ENCODE assay signal across 1 cellular context in genomic region chr6:1311400-1312192, GRCh38.
TF ChIP-seq lines count a peak whose summit lies in the region.

A gene with protein sequence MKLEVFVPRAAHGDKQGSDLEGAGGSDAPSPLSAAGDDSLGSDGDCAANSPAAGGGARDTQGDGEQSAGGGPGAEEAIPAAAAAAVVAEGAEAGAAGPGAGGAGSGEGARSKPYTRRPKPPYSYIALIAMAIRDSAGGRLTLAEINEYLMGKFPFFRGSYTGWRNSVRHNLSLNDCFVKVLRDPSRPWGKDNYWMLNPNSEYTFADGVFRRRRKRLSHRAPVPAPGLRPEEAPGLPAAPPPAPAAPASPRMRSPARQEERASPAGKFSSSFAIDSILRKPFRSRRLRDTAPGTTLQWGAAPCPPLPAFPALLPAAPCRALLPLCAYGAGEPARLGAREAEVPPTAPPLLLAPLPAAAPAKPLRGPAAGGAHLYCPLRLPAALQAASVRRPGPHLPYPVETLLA (plus strand): TSS chr6:1312098. CDS start chr6:1312705, 607 bp downstream.

TF ChIP-seq in HepG2, 621 proteins besides CTCF, POLR2A, EP300 and RAD21 (continued from another document and continues in another):
- peak; percentile 49; the same call in 1 of the 2 replicates for TF ChIP-seq PHF20 (CRISPR knock-in tag; IDR thresholded peaks at IDR 0.05)
- TF ChIP-seq, protein P1, sequence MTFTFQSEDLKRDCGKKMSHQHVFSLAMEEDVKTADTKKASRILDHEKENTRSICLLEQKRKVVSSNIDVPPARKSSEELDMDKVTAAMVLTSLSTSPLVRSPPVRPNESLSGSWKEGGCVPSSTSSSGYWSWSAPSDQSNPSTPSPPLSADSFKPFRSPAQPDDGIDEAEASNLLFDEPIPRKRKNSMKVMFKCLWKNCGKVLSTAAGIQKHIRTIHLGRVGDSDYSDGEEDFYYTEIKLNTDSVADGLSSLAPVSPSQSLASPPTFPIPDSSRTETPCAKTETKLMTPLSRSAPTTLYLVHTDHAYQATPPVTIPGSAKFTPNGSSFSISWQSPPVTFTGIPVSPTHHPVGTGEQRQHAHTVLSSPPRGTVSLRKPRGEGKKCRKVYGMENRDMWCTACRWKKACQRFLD (CRISPR knock-in tag; IDR thresholded peaks at IDR 0.05; ENCODE audit: borderline replicate concordance), result peak; percentile 80
- peak; percentile 74 for TF ChIP-seq TEAD3 (CRISPR knock-in tag; optimal IDR thresholded peaks at IDR 0.05; ENCODE audit: borderline replicate concordance)
- peak; percentile 49; the same call in 1 of the 2 replicates for TF ChIP-seq YEATS2 (CRISPR knock-in tag; IDR thresholded peaks at IDR 0.05; ENCODE audit: borderline replicate concordance)
- TF ChIP-seq ASH2L (IDR thresholded peaks at IDR 0.05; ENCODE audit: insufficient read length, low read depth, low read length), result peak; percentile 71
- TF ChIP-seq TCF7 (IDR thresholded peaks at IDR 0.05; ENCODE audit: low read depth), result peak; percentile 22; the same call in 1 of the 2 replicates
- TF ChIP-seq ZFP37 (CRISPR knock-in tag; IDR thresholded peaks at IDR 0.05; ENCODE audit: borderline replicate concordance), result peak; percentile 29; the same call in 1 of the 2 replicates
- peak; percentile 74 for TF ChIP-seq ZNF792 (CRISPR knock-in tag; IDR thresholded peaks at IDR 0.05)
- TF ChIP-seq ZNF367 (CRISPR knock-in tag; IDR thresholded peaks at IDR 0.05; ENCODE audit: borderline replicate concordance), result peak; percentile 61; the same call in 1 of the 2 replicates
- TF ChIP-seq SAP130 (CRISPR knock-in tag; IDR thresholded peaks at IDR 0.05; ENCODE audit: low read depth), result peak; percentile 86
- TF ChIP-seq SP5 (CRISPR knock-in tag; IDR thresholded peaks at IDR 0.05; ENCODE audit: borderline replicate concordance, low read depth), result peak; percentile 97
- TF ChIP-seq CREB1 (IDR thresholded peaks at IDR 0.05), result peak; percentile 78
- no peak; the same call in 1 of the 2 replicates for TF ChIP-seq CREB1 (CRISPR knock-in tag; IDR thresholded peaks at IDR 0.05)
- no peak; the same call in 1 of the 2 replicates for TF ChIP-seq STAT6 (CRISPR knock-in tag; IDR thresholded peaks at IDR 0.05; ENCODE audit: borderline replicate concordance)
- no peak for TF ChIP-seq NR3C1 (CRISPR knock-in tag; IDR thresholded peaks at IDR 0.05)
- peak; percentile 77 for TF ChIP-seq KLF12 (CRISPR knock-in tag; IDR thresholded peaks at IDR 0.05; ENCODE audit: borderline replicate concordance)
- peak; percentile 87 for TF ChIP-seq HNRNPUL1 (IDR thresholded peaks at IDR 0.05; ENCODE audit: low read depth, low read length)
- peak; percentile 91 for TF ChIP-seq ZNF337 (CRISPR knock-in tag; IDR thresholded peaks at IDR 0.05; ENCODE audit: borderline replicate concordance, low read depth)
- peak; percentile 98 for TF ChIP-seq MED8 (CRISPR knock-in tag; IDR thresholded peaks at IDR 0.05; ENCODE audit: insufficient replicate concordance)
- TF ChIP-seq PLSCR1 (CRISPR knock-in tag; IDR thresholded peaks at IDR 0.05; ENCODE audit: borderline replicate concordance), result no peak
- TF ChIP-seq ZNF335 (CRISPR knock-in tag; IDR thresholded peaks at IDR 0.05), result peak; percentile 72; the same call in 1 of the 2 replicates
- TF ChIP-seq ZNF547 (CRISPR knock-in tag; IDR thresholded peaks at IDR 0.05), result peak; percentile 89
- TF ChIP-seq U2AF1 (optimal IDR thresholded peaks at IDR 0.05; ENCODE audit: low read depth, low read length), result peak; percentile 82
- peak; percentile 96 for TF ChIP-seq ZNF563 (CRISPR knock-in tag; IDR thresholded peaks at IDR 0.05)
- TF ChIP-seq CEBPG (CRISPR knock-in tag; IDR thresholded peaks at IDR 0.05), result peak; percentile 50
- TF ChIP-seq ZNF343 (CRISPR knock-in tag; IDR thresholded peaks at IDR 0.05), result peak; percentile 60; the same call in 1 of the 2 replicates
- TF ChIP-seq ZNF207 (IDR thresholded peaks at IDR 0.05; ENCODE audit: borderline replicate concordance), result no peak
- peak; percentile 91 for TF ChIP-seq MLXIP (CRISPR knock-in tag; IDR thresholded peaks at IDR 0.05; ENCODE audit: borderline replicate concordance)
- TF ChIP-seq, protein P2, sequence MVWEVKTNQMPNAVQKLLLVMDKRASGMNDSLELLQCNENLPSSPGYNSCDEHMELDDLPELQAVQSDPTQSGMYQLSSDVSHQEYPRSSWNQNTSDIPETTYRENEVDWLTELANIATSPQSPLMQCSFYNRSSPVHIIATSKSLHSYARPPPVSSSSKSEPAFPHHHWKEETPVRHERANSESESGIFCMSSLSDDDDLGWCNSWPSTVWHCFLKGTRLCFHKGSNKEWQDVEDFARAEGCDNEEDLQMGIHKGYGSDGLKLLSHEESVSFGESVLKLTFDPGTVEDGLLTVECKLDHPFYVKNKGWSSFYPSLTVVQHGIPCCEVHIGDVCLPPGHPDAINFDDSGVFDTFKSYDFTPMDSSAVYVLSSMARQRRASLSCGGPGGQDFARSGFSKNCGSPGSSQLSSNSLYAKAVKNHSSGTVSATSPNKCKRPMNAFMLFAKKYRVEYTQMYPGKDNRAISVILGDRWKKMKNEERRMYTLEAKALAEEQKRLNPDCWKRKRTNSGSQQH (CRISPR knock-in tag; IDR thresholded peaks at IDR 0.05; ENCODE audit: low read depth), result peak; percentile 76; the same call in 1 of the 2 replicates
- no peak; the same call in none of the 2 replicates for TF ChIP-seq ZNF589 (CRISPR knock-in tag; conservative IDR thresholded peaks at IDR 0.05)
- peak; percentile 79; the same call in 1 of the 2 replicates for TF ChIP-seq MTF1 (CRISPR knock-in tag; IDR thresholded peaks at IDR 0.05)
- peak; percentile 29 for TF ChIP-seq RBM22 (optimal IDR thresholded peaks at IDR 0.05; ENCODE audit: low read length)
- TF ChIP-seq ZUFSP (CRISPR knock-in tag; IDR thresholded peaks at IDR 0.05; ENCODE audit: borderline replicate concordance), result no peak
- no peak for TF ChIP-seq HHEX (CRISPR knock-in tag; IDR thresholded peaks at IDR 0.05)
- TF ChIP-seq IKZF5 (CRISPR knock-in tag; IDR thresholded peaks at IDR 0.05), result peak; percentile 81; the same call in 1 of the 2 replicates
- TF ChIP-seq SIN3B (IDR thresholded peaks at IDR 0.05; ENCODE audit: low read length), result peak; percentile 33; the same call in 1 of the 2 replicates
- peak; percentile 54; the same call in 1 of the 2 replicates for TF ChIP-seq NFIC (IDR thresholded peaks at IDR 0.05; ENCODE audit: low read length)
- no peak for TF ChIP-seq MAFK (conservative IDR thresholded peaks at IDR 0.05 in 1 of 2, IDR thresholded peaks at IDR 0.05 in 1 of 2; ENCODE audit: low read length in 2 of 2)
- peak; percentile 35; the same call in 1 of the 2 replicates for TF ChIP-seq PITX1 (CRISPR knock-in tag; IDR thresholded peaks at IDR 0.05)
- no peak for TF ChIP-seq RAD51 (IDR thresholded peaks at IDR 0.05; ENCODE audit: borderline replicate concordance)
- TF ChIP-seq TMF1 (CRISPR knock-in tag; IDR thresholded peaks at IDR 0.05; ENCODE audit: low read depth), result peak; percentile 97
- peak; percentile 92 for TF ChIP-seq E2F5 (CRISPR knock-in tag; conservative IDR thresholded peaks at IDR 0.05)
- no peak for TF ChIP-seq SMARCC2 (IDR thresholded peaks at IDR 0.05)
- TF ChIP-seq, protein P3, sequence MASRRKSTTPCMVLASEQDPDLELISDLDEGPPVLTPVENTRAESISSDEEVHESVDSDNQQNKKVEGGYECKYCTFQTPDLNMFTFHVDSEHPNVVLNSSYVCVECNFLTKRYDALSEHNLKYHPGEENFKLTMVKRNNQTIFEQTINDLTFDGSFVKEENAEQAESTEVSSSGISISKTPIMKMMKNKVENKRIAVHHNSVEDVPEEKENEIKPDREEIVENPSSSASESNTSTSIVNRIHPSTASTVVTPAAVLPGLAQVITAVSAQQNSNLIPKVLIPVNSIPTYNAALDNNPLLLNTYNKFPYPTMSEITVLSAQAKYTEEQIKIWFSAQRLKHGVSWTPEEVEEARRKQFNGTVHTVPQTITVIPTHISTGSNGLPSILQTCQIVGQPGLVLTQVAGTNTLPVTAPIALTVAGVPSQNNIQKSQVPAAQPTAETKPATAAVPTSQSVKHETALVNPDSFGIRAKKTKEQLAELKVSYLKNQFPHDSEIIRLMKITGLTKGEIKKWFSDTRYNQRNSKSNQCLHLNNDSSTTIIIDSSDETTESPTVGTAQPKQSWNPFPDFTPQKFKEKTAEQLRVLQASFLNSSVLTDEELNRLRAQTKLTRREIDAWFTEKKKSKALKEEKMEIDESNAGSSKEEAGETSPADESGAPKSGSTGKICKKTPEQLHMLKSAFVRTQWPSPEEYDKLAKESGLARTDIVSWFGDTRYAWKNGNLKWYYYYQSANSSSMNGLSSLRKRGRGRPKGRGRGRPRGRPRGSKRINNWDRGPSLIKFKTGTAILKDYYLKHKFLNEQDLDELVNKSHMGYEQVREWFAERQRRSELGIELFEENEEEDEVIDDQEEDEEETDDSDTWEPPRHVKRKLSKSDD (CRISPR knock-in tag; IDR thresholded peaks at IDR 0.05; ENCODE audit: low read depth), result peak; percentile 91
- peak; percentile 47; the same call in 1 of the 2 replicates for TF ChIP-seq ZNF230 (CRISPR knock-in tag; IDR thresholded peaks at IDR 0.05)
- TF ChIP-seq CHD4 (IDR thresholded peaks at IDR 0.05; ENCODE audit: borderline replicate concordance, low read length), result no peak
- peak; percentile 5; the same call in 1 of the 2 replicates for TF ChIP-seq CENPT (CRISPR knock-in tag; IDR thresholded peaks at IDR 0.05; ENCODE audit: low read depth)
- TF ChIP-seq ZNF431 (CRISPR knock-in tag; IDR thresholded peaks at IDR 0.05; ENCODE audit: borderline replicate concordance, low read depth), result peak; percentile 89; the same call in 1 of the 2 replicates
